Comparison of ENCODE assay signal across 1 cellular context in the genomic region with DNA sequence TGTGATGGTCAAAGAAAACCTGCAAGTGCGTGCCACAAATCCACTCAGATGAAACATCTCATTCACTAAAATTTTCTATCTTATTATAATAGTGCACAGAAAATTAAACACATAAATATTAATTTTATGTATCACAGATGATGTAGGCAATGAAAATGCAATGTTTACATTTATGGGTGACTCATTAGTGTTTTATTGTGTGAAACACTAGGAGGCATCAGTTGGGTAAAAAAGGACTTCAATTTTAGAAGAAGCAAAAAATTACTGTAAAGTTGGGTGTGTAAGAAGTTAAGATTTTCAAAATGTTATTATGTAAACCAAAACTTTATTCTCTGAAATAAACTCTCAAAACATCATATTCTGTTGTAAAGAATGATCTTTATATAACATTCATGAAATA.
TF ChIP-seq lines count a peak whose summit lies in the region.

No MANE protein-coding gene starts in this region.

TF ChIP-seq in IMR-90, 13 proteins besides CTCF, POLR2A, EP300 and RAD21:
- peak; percentile 52; the same call in 1 of the 2 replicates for TF ChIP-seq FOS (IDR thresholded peaks at IDR 0.05; ENCODE audit: low read depth, low read length)
- TF ChIP-seq BHLHE40 (IDR thresholded peaks at IDR 0.05; ENCODE audit: low read depth, low read length): no peak
